In genomic region chr15:44663410-44664272, GRCh38 we compare ENCODE assay signal across 1 cellular context.
TF ChIP-seq lines count a peak whose summit lies in the region.

Gene SPG11 (minus strand): TSS chr15:44663662. CDS start chr15:44663647, 15 bp downstream.

TF ChIP-seq in HepG2, 621 proteins besides CTCF, POLR2A, EP300 and RAD21 (continued from another document):
- TF ChIP-seq ZBTB39 (CRISPR knock-in tag; IDR thresholded peaks at IDR 0.05) (peak; percentile 57; the same call in 1 of the 2 replicates), ATF6 (CRISPR knock-in tag; conservative IDR thresholded peaks at IDR 0.05) (peak; percentile 42; the same call in 1 of the 2 replicates), ZBTB49 (CRISPR knock-in tag; IDR thresholded peaks at IDR 0.05; ENCODE audit: borderline replicate concordance) (0 out of 2 replicates have a peak, but pooled peaks have one; percentile 19), MTA1 (CRISPR knock-in tag; IDR thresholded peaks at IDR 0.05; ENCODE audit: borderline replicate concordance) (peak; percentile 91; the same call in 1 of the 2 replicates), SOX13 (IDR thresholded peaks at IDR 0.05) (peak; percentile 37; the same call in 1 of the 2 replicates), SOX13 (CRISPR knock-in tag; conservative IDR thresholded peaks at IDR 0.05 in 1 of 2, IDR thresholded peaks at IDR 0.05 in 1 of 2) (no peak; a peak in 1 of 4 replicates), NFE2L1 (CRISPR knock-in tag; IDR thresholded peaks at IDR 0.05; ENCODE audit: borderline replicate concordance) (peak; percentile 47; the same call in 1 of the 2 replicates), DZIP1 (CRISPR knock-in tag; IDR thresholded peaks at IDR 0.05) (peak; percentile 83), ZNF253 (CRISPR knock-in tag; IDR thresholded peaks at IDR 0.05; ENCODE audit: borderline replicate concordance) (no peak), SIN3A (IDR thresholded peaks at IDR 0.05; ENCODE audit: borderline replicate concordance, low read depth, low read length) (no peak), KAT7 (CRISPR knock-in tag; IDR thresholded peaks at IDR 0.05; ENCODE audit: borderline replicate concordance) (peak; percentile 70; the same call in 1 of the 2 replicates), ZNF138 (CRISPR knock-in tag; IDR thresholded peaks at IDR 0.05; ENCODE audit: low read depth) (0 out of 2 replicates have a peak, but pooled peaks have one; percentile 79), ZNF83 (CRISPR knock-in tag; IDR thresholded peaks at IDR 0.05; ENCODE audit: borderline replicate concordance) (0 out of 2 replicates have a peak, but pooled peaks have one; percentile 33), MAZ (IDR thresholded peaks at IDR 0.05; ENCODE audit: borderline replicate concordance, low read depth, low read length) (peak; percentile 41; the same call in 1 of the 2 replicates), MAZ (CRISPR knock-in tag; IDR thresholded peaks at IDR 0.05; ENCODE audit: low read depth) (peak; percentile 72; the same call in 1 of the 2 replicates), NFATC3 (CRISPR knock-in tag; IDR thresholded peaks at IDR 0.05) (peak; percentile 74; the same call in 1 of the 2 replicates), SP2 (CRISPR knock-in tag; IDR thresholded peaks at IDR 0.05) (peak; percentile 62), DPF2 (CRISPR knock-in tag; IDR thresholded peaks at IDR 0.05; ENCODE audit: borderline replicate concordance, low read depth) (no peak), ZNF557 (CRISPR knock-in tag; IDR thresholded peaks at IDR 0.05) (0 out of 2 replicates have a peak, but pooled peaks have one; percentile 16), ZNF292 (CRISPR knock-in tag; IDR thresholded peaks at IDR 0.05; ENCODE audit: borderline replicate concordance, low read depth) (0 out of 2 replicates have a peak, but pooled peaks have one; percentile 21), NFRKB (IDR thresholded peaks at IDR 0.05) (peak; percentile 79), ARNT (IDR thresholded peaks at IDR 0.05) (no peak), ZHX1 (CRISPR knock-in tag; IDR thresholded peaks at IDR 0.05; ENCODE audit: low read depth) (peak; percentile 97), KDM3A (CRISPR knock-in tag; IDR thresholded peaks at IDR 0.05; ENCODE audit: low read depth) (peak; percentile 76; the same call in 1 of the 2 replicates), ZNF792 (CRISPR knock-in tag; IDR thresholded peaks at IDR 0.05) (peak; percentile 70; the same call in 1 of the 2 replicates), ZGPAT (CRISPR knock-in tag; IDR thresholded peaks at IDR 0.05) (peak; percentile 93), GATA4 (IDR thresholded peaks at IDR 0.05; ENCODE audit: borderline replicate concordance, low read depth) (no peak), BRD4 (CRISPR knock-in tag; IDR thresholded peaks at IDR 0.05) (peak; percentile 94), ZNF761 (CRISPR knock-in tag; conservative IDR thresholded peaks at IDR 0.05) (peak; percentile 65; the same call in 1 of the 2 replicates), STAG1 (CRISPR knock-in tag; IDR thresholded peaks at IDR 0.05) (peak; percentile 94), NR2F1 (CRISPR knock-in tag; IDR thresholded peaks at IDR 0.05) (no peak), CCDC6 (CRISPR knock-in tag; IDR thresholded peaks at IDR 0.05) (peak; percentile 84)
TF ChIP-seq in HepG2: peak in this region for 364.
